Comparison of ENCODE assay signal across 19 cellular contexts in genomic region chr11:34792814-34793241, GRCh38.
DNase-seq lines count a peak whose midpoint lies in the region; ATAC-seq and TF ChIP-seq lines count a peak whose summit lies in the region.
"Had no signal": no experiment of that assay in that cellular context is flagged by ENCODE, and none has a peak within 500 bp of the region (broad histone marks: within the 10 kb centered on the region; RNA-seq: fewer than 3 reads in every experiment).

No MANE protein-coding gene starts in this region.

- no peak overlapping the region for H3K4me3 Mint-ChIP-seq in effector memory CD8-positive, alpha-beta T cell
- H3K4me3 Mint-ChIP-seq: activated B cell treated with CpG ODN at 0.5 μM for 24 hours; activated naive CD4-positive, alpha-beta T cell treated with anti-CD3 and anti-CD28 coated beads for 36 hours had no signal

- no peaks in the 10 kb centered on the region for H3K36me3 Mint-ChIP-seq in effector memory CD8-positive, alpha-beta T cell (ENCODE audit: insufficient read depth)

- DNase-seq in HAP-1 (ENCODE audit: low spot score in 2 of 2): peak; percentile 31 to 59
- DNase-seq in RPMI7951 (ENCODE audit: low read depth): peak; percentile 9
- DNase-seq in head of caudate nucleus: peak in 33 of 42 donors; percentile 7 to 69 (median 37)
- peak; percentile 44 for DNase-seq in putamen (ENCODE audit: low spot score)
- DNase-seq in spleen: no peak
- no peak for DNase-seq in RKO (ENCODE audit: low spot score)
- no peak for DNase-seq in effector memory CD8-positive, alpha-beta T cell
- no peak for DNase-seq in KG1 (lab: John Stamatoyannopoulos, UW)
- DNase-seq: activated B cell treated with CpG ODN at 0.5 μM for 24 hours; activated CD8-positive, alpha-beta memory T cell treated with anti-CD3 and anti-CD28 coated beads, Interleukin-2, amount 50 U/mL, for 4 hours; activated naive CD4-positive, alpha-beta T cell treated with anti-CD3 and anti-CD28 coated beads for 36 hours; BE2C; EL; NCI-H1930; retina; stimulated activated naive CD4-positive, alpha-beta T cell had no signal

- no peak for ATAC-seq in effector memory CD8-positive, alpha-beta T cell (replicated peaks)
- ATAC-seq: SK-N-SH treated with all-trans-retinoic acid at 6 μM for 48 hours had no signal

- no peak for TF ChIP-seq POLR2A in spleen (IDR thresholded peaks at IDR 0.05)

- no peak overlapping the region for H3K27ac ChIP-seq in spleen
- H3K27ac ChIP-seq: esophagus muscularis mucosa had no signal

- in situ Hi-C loops in HAP-1 (cut with MboI; ENCODE audit: low sequenced_read_pairs): no loop called here

- H3K4me1 ChIP-seq in HAP-1 (peaks cover 6% of the 10 kb centered on the region), spleen (no peaks in the 10 kb centered on the region)
- H3K4me1 ChIP-seq: BE2C had no signal

- H3K4me3 ChIP-seq in HAP-1 (no peak overlapping the region), spleen (no peak overlapping the region)
- H3K4me3 ChIP-seq: esophagus muscularis mucosa, K562 had no signal

- no peak for TF ChIP-seq CTCF in spleen (IDR thresholded peaks at IDR 0.05 in 8 of 11, conservative IDR thresholded peaks at IDR 0.05 in 3 of 11)

- no peak overlapping the region for H3K27ac Mint-ChIP-seq in effector memory CD8-positive, alpha-beta T cell
- H3K27ac Mint-ChIP-seq: activated B cell treated with CpG ODN at 0.5 μM for 24 hours; activated naive CD4-positive, alpha-beta T cell treated with anti-CD3 and anti-CD28 coated beads for 36 hours had no signal

- H3K9me3 Mint-ChIP-seq in effector memory CD8-positive, alpha-beta T cell: peaks cover 0 to 3% of the 10 kb centered on the region in 2 donors
- H3K9me3 Mint-ChIP-seq: activated B cell treated with CpG ODN at 0.5 μM for 24 hours had no signal

- no peaks in the 10 kb centered on the region for H3K36me3 ChIP-seq in HAP-1 (replicated peaks)
- H3K36me3 ChIP-seq in spleen: no peaks in the 10 kb centered on the region
- H3K36me3 ChIP-seq: BE2C, esophagus muscularis mucosa had no signal

- intact Hi-C loops in head of caudate nucleus (cut with DNase I): loop anchor here (5.0 kb wide), 1 partner anchor 206 kb away; no protein-coding TSS in a partner anchor
- intact Hi-C loops in spleen (cut with DNase I; ENCODE audit: low total_unique reads): no loop called here

- peaks cover 27 to 46% of the 10 kb centered on the region in 2 donors for H3K27me3 Mint-ChIP-seq in effector memory CD8-positive, alpha-beta T cell

- 70 to 89% (median 80%) methylated on average over 4 of the region's 4 CpGs for WGBS in spleen, 5 donors

- H3K4me1 Mint-ChIP-seq in effector memory CD8-positive, alpha-beta T cell (ENCODE audit: low read depth in 2 of 2): peaks cover 0 to 2% of the 10 kb centered on the region in 2 donors
- H3K4me1 Mint-ChIP-seq: activated B cell treated with CpG ODN at 0.5 μM for 24 hours had no signal

- H3K27me3 ChIP-seq in HAP-1 (ENCODE audit: low read depth) (no peaks in the 10 kb centered on the region), spleen (replicated peaks in 1 of 7) (no peaks in the 10 kb centered on the region)
- H3K27me3 ChIP-seq: BE2C, esophagus muscularis mucosa had no signal

- H3K9me3 ChIP-seq in HAP-1: 0 out of 2 replicates have a peak, but pooled peaks cover 2% of the 10 kb centered on the region
- peaks cover 0 to 10% (median 0%) of the 10 kb centered on the region in 8 donors for H3K9me3 ChIP-seq in spleen
- H3K9me3 ChIP-seq: BE2C, esophagus muscularis mucosa had no signal

Comparison
In these comparisons a context has a peak if more than half of its experiments do, and no peak if none do; other contexts are left out.
1. DNase-seq: peak in HAP-1 (2 of 2), RPMI7951 (single experiment), head of caudate nucleus (33 of 42) and putamen (single experiment); none in spleen (single experiment), RKO (single experiment), effector memory CD8-positive, alpha-beta T cell (0 of 3) and KG1 (single experiment).